Comparison of ENCODE assay signal across 14 cellular contexts in genomic region chr2:47074691-47075090, GRCh38.
DNase-seq lines count a peak whose midpoint lies in the region; ATAC-seq and TF ChIP-seq lines count a peak whose summit lies in the region.
"Had no signal": no experiment of that assay in that cellular context is flagged by ENCODE, and none has a peak within 500 bp of the region (broad histone marks: within the 10 kb centered on the region; RNA-seq: fewer than 3 reads in every experiment).

No MANE protein-coding gene starts in this region.

- POLR2A ChIA-PET in activated CD4-positive, alpha-beta T cell treated with anti-CD3 and anti-CD28 coated beads for 36 hours (lab: Charles Lee), result no interaction called here

- H3K9me3 ChIP-seq in left ventricle myocardium inferior (replicated peaks) (no peaks in the 10 kb centered on the region), esophagus muscularis mucosa (no peaks in the 10 kb centered on the region)

- no peak overlapping the region for H3K27ac Mint-ChIP-seq in activated CD4-positive, alpha-beta T cell treated with anti-CD3 and anti-CD28 coated beads for 36 hours
- peak overlapping the region in 1 of 6 donors; percentile 40 for H3K27ac Mint-ChIP-seq in immature natural killer cell

- H3K9ac ChIP-seq in rectal smooth muscle tissue (ENCODE audit: low read length), result no peak overlapping the region

- H3K4me1 Mint-ChIP-seq in activated CD4-positive, alpha-beta T cell treated with anti-CD3 and anti-CD28 coated beads for 36 hours, result peaks cover 22% of the 10 kb centered on the region
- H3K4me1 Mint-ChIP-seq in immature natural killer cell, result peaks cover 33 to 35% of the 10 kb centered on the region in 2 donors

- no peak for ATAC-seq in left cardiac atrium
- no peak for ATAC-seq in activated CD4-positive, alpha-beta T cell treated with anti-CD3 and anti-CD28 coated beads for 36 hours
- ATAC-seq: stimulated activated memory B cell treated with anti-CD40 and anti-IgM and Interleukin-4, amounts not matched to agents 10 μg/mL and 1 μg/mL and 100 μg/mL, for 72 hours had no signal

- H3K4me1 ChIP-seq in left ventricle myocardium inferior (peaks cover 94% of the 10 kb centered on the region), esophagus muscularis mucosa (peaks cover 76 to 96% (median 89%) of the 10 kb centered on the region in 4 donors), rectal smooth muscle tissue (ENCODE audit: control insufficient read depth, insufficient read depth, low read length) (peaks cover 53% of the 10 kb centered on the region)

- no peak overlapping the region for H3K4me3 ChIP-seq in left ventricle myocardium inferior
- H3K4me3 ChIP-seq in esophagus muscularis mucosa, result no peak overlapping the region
- H3K4me3 ChIP-seq in rectal smooth muscle tissue (ENCODE audit: low read length), result no peak overlapping the region

- no peaks in the 10 kb centered on the region for H3K27me3 ChIP-seq in left ventricle myocardium inferior (ENCODE audit: low read depth)
- no peaks in the 10 kb centered on the region for H3K27me3 ChIP-seq in esophagus muscularis mucosa
- no peaks in the 10 kb centered on the region for H3K27me3 ChIP-seq in rectal smooth muscle tissue (ENCODE audit: control insufficient read depth, insufficient read depth, low read length)

- DNase-seq in left ventricle myocardium inferior (no peak), left cardiac atrium (no peak), esophagus muscularis mucosa (ENCODE audit: extremely low spot score) (no peak), NK-92 (lab: John Stamatoyannopoulos, UW; ENCODE audit: unreplicated experiment) (no peak), NCI-H1417 treated with DMSO at 0.1 percent for 48 hours (lab: John Stamatoyannopoulos, UW) (no peak), immature natural killer cell (no peak)
- DNase-seq in activated CD4-positive, alpha-beta T cell treated with anti-CD3 and anti-CD28 coated beads for 36 hours, result no peak
- DNase-seq: activated CD4-positive, alpha-beta T cell treated with anti-CD3 and anti-CD28 coated beads, Interleukin-2, amount 50 U/mL, for 48 hours; activated effector memory CD4-positive, alpha-beta T cell treated with Interleukin-2 at 50 U/mL for 16 hours; retina; SIG-M5; stimulated activated CD4-positive, alpha-beta T cell treated with anti-CD3 and anti-CD28 coated beads, Interleukin-4, amount 100 ng/mL, for 1 hour had no signal

- peaks cover 10% of the 10 kb centered on the region for H3K36me3 Mint-ChIP-seq in activated CD4-positive, alpha-beta T cell treated with anti-CD3 and anti-CD28 coated beads for 36 hours (ENCODE audit: low read depth)
- H3K36me3 Mint-ChIP-seq in immature natural killer cell, result peaks cover 0 to 18% (median 3%) of the 10 kb centered on the region in 3 donors

- TF ChIP-seq EP300 in esophagus muscularis mucosa (IDR thresholded peaks at IDR 0.05), result no peak

- peak overlapping the region; percentile 93 for H3K27ac ChIP-seq in left ventricle myocardium inferior (replicated peaks)
- peak overlapping the region; percentile 87 to 91 (median 90) for H3K27ac ChIP-seq in esophagus muscularis mucosa (replicated peaks in 1 of 4)
- H3K27ac ChIP-seq in rectal smooth muscle tissue (ENCODE audit: low read depth, low read length), result peak overlapping the region; percentile 4

- no peaks in the 10 kb centered on the region for H3K27me3 Mint-ChIP-seq in activated CD4-positive, alpha-beta T cell treated with anti-CD3 and anti-CD28 coated beads for 36 hours
- H3K27me3 Mint-ChIP-seq in immature natural killer cell (ENCODE audit: low read depth in 3 of 3), result peaks cover 0 to 8% (median 7%) of the 10 kb centered on the region in 3 donors
- H3K27me3 Mint-ChIP-seq: stimulated activated memory B cell treated with anti-CD40 and anti-IgM and Interleukin-4, amounts not matched to agents 10 μg/mL and 1 μg/mL and 100 μg/mL, for 72 hours had no signal

- no peaks in the 10 kb centered on the region for H3K9me3 Mint-ChIP-seq in activated CD4-positive, alpha-beta T cell treated with anti-CD3 and anti-CD28 coated beads for 36 hours (ENCODE audit: low read depth)
- H3K9me3 Mint-ChIP-seq in immature natural killer cell, result no peaks in the 10 kb centered on the region
- H3K9me3 Mint-ChIP-seq: stimulated activated memory B cell treated with anti-CD40 and anti-IgM and Interleukin-4, amounts not matched to agents 10 μg/mL and 1 μg/mL and 100 μg/mL, for 72 hours had no signal

- CTCF ChIA-PET in activated CD4-positive, alpha-beta T cell treated with anti-CD3 and anti-CD28 coated beads for 36 hours (lab: Charles Lee), result interaction anchor here (0.6 kb wide), 1 partner anchor 65 kb away, joined by 3 read pairs; no protein-coding TSS in a partner anchor

- intact Hi-C loops in left ventricle myocardium inferior (cut with micrococcal nuclease) (no loop called here), left cardiac atrium (cut with DNase I) (no loop called here), esophagus muscularis mucosa (cut with DNase I) (loop anchor here (5.0 to 10.0 kb wide), 3 partner anchors 82 to 198 kb away; partner anchors contain the start of gene MCFD2)
- intact Hi-C loops in activated CD4-positive, alpha-beta T cell treated with anti-CD3 and anti-CD28 coated beads for 36 hours (cut with DNase I, micrococcal nuclease), result no loop called here

- 84% methylated on average over 4 of the region's 4 CpGs for WGBS in esophagus muscularis mucosa

- no peak for TF ChIP-seq POLR2A in esophagus muscularis mucosa (IDR thresholded peaks at IDR 0.05; ENCODE audit: low read depth)

- H3K36me3 ChIP-seq in left ventricle myocardium inferior (no peaks in the 10 kb centered on the region), esophagus muscularis mucosa (peaks cover 0 to 17% (median 14%) of the 10 kb centered on the region in 4 donors), rectal smooth muscle tissue (ENCODE audit: control insufficient read depth, insufficient read depth, low read length) (no peaks in the 10 kb centered on the region)

- H3K4me3 Mint-ChIP-seq in activated CD4-positive, alpha-beta T cell treated with anti-CD3 and anti-CD28 coated beads for 36 hours, result no peak overlapping the region
- H3K4me3 Mint-ChIP-seq in immature natural killer cell, result no peak overlapping the region
- H3K4me3 Mint-ChIP-seq: stimulated activated memory B cell treated with anti-CD40 and anti-IgM and Interleukin-4, amounts not matched to agents 10 μg/mL and 1 μg/mL and 100 μg/mL, for 72 hours had no signal

- no peak for TF ChIP-seq CTCF in left ventricle myocardium inferior (IDR thresholded peaks at IDR 0.05; ENCODE audit: borderline replicate concordance)
- TF ChIP-seq CTCF in esophagus muscularis mucosa (IDR thresholded peaks at IDR 0.05), result no peak

Comparison
In these comparisons a context has a peak if more than half of its experiments do, and no peak if none do; other contexts are left out.
1. H3K27ac ChIP-seq: peak in every context shown above with its lines; median percentile 93 in left ventricle myocardium inferior; 90 in esophagus muscularis mucosa; 4 in rectal smooth muscle tissue.